Comparison of ENCODE assay signal across 9 cellular contexts in the genomic region with DNA sequence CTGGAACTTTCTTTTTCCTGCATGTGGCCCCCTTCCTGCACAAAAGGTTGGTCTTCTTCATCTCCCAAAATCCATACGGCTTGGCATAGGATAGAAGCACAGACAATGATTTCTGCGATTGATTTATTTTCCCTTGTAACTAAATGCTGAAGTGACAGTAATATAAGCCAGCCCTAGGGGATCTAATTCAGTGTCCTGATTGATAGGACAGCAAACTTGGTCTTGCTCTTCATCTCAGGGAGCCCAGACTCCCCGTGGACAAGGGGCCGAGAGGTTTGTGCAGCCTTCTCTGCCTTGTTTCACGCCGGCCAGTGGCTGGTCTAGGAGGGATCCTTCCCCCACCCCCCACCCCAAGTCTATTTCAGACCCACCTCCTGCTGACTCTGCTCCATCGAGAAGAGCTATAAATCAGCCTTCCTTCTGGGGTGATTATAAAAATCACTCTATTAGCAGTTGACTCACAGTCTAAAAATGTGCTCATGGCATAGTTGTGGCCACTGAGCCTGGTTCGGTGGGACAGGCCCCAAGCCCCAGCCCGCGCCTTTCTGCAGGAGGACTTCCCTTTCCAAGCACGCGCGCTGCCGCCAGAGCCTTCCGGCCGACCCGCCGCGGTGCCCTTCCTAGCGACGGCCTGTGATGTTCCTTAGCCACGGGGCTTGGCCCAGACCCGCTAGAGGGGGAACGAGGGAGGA.
DNase-seq lines count a peak whose midpoint lies in the region; ATAC-seq and TF ChIP-seq lines count a peak whose summit lies in the region.
"Had no signal": no experiment of that assay in that cellular context is flagged by ENCODE, and none has a peak within 500 bp of the region (broad histone marks: within the 10 kb centered on the region; RNA-seq: fewer than 3 reads in every experiment).

No MANE protein-coding gene starts in this region.

- H2AFZ ChIP-seq in GM23338, result no peak overlapping the region

- H3K4me3 Mint-ChIP-seq in GM23338, result no peak overlapping the region
- H3K4me3 Mint-ChIP-seq: activated naive CD8-positive, alpha-beta T cell treated with anti-CD3 and anti-CD28 coated beads for 36 hours had no signal

- H3F3A ChIP-seq in GM23338 (replicated peaks; ENCODE audit: low read depth), result no peaks in the 10 kb centered on the region

- 0 out of 2 replicates have a peak, but pooled peaks cover 3% of the 10 kb centered on the region for H3K4me1 ChIP-seq in HEK293 (ENCODE audit: control insufficient read depth, insufficient read depth, low read length)
- no peaks in the 10 kb centered on the region for H3K4me1 ChIP-seq in right cardiac atrium (ENCODE audit: control insufficient read depth, insufficient read depth, low read length)
- H3K4me1 ChIP-seq in GM23338 (ENCODE audit: insufficient read depth), result no peaks in the 10 kb centered on the region

- H3K27me3 ChIP-seq in right cardiac atrium (ENCODE audit: control insufficient read depth, insufficient read depth) (no peaks in the 10 kb centered on the region), GM23338 (ENCODE audit: insufficient read depth) (no peaks in the 10 kb centered on the region)

- TF ChIP-seq CTCF in HEK293 (tag by site-specific recombination; IDR thresholded peaks at IDR 0.05), result no peak
- TF ChIP-seq CTCF in GM23338 (conservative IDR thresholded peaks at IDR 0.05; ENCODE audit: low read depth in 2 of 2), result no peak

- POLR2A ChIA-PET in HEK293 (lab: Yijun Ruan, JAX), result interaction anchor here (1.0 to 2.0 kb wide), 4 partner anchors 11 to 89 kb away, joined by 3 to 10 read pairs (median 4); no protein-coding TSS in a partner anchor

- H3K9me2 ChIP-seq in GM23338 (ENCODE audit: insufficient read depth), result no peaks in the 10 kb centered on the region

- H3K79me2 ChIP-seq in GM23338 (replicated peaks; ENCODE audit: insufficient read depth), result no peaks in the 10 kb centered on the region

- peaks cover 7% of the 10 kb centered on the region for H3K27me3 Mint-ChIP-seq in GM23338 (ENCODE audit: insufficient read depth, low read depth, poor library complexity)

- H3K27ac ChIP-seq in HEK293 (ENCODE audit: extremely low read depth, low read depth, low read length) (no peak overlapping the region; the same call in 1 of the 2 replicates), right cardiac atrium (ENCODE audit: low read length) (no peak overlapping the region), GM23338 (ENCODE audit: low read depth) (no peak overlapping the region)

- H3K36me3 ChIP-seq in HEK293 (ENCODE audit: control insufficient read depth in 2 of 2, insufficient read depth in 1 of 2, low read length in 2 of 2) (no peaks in the 10 kb centered on the region), GM23338 (ENCODE audit: insufficient read depth) (no peaks in the 10 kb centered on the region)

- no peak overlapping the region for H3K4me3 ChIP-seq in HEK293 (ENCODE audit: low read depth, low read length)
- H3K4me3 ChIP-seq in right cardiac atrium (ENCODE audit: low read length), result no peak overlapping the region
- H3K4me3 ChIP-seq in GM23338, result no peak overlapping the region

- CTCF ChIA-PET in HEK293 (lab: Yijun Ruan, JAX), result interaction anchor here (0.6 to 2.0 kb wide), 6 partner anchors 11 to 384 kb away, joined by 3 to 7 read pairs (median 3); no protein-coding TSS in a partner anchor

- H3K27ac Mint-ChIP-seq in GM23338, result no peak overlapping the region
- H3K27ac Mint-ChIP-seq: activated naive CD8-positive, alpha-beta T cell treated with anti-CD3 and anti-CD28 coated beads for 36 hours had no signal

- H3K9me3 ChIP-seq in HEK293 (ENCODE audit: control insufficient read depth, insufficient read depth, low read depth, low read length) (no peaks in the 10 kb centered on the region), right cardiac atrium (ENCODE audit: control insufficient read depth, low read length) (no peaks in the 10 kb centered on the region)

- H3K4me2 ChIP-seq in GM23338, result no peak overlapping the region

- intact Hi-C loops in right cardiac atrium (cut with DNase I), result no loop called here

- H3K9me3 Mint-ChIP-seq in GM23338, result peaks cover 3% of the 10 kb centered on the region; the same call in 1 of the 3 replicates
- H3K9me3 Mint-ChIP-seq: activated naive CD8-positive, alpha-beta T cell treated with anti-CD3 and anti-CD28 coated beads for 36 hours had no signal

- H3K4me1 Mint-ChIP-seq in GM23338, result no peaks in the 10 kb centered on the region; the same call in 2 of the 3 replicates
- H3K4me1 Mint-ChIP-seq: activated naive CD8-positive, alpha-beta T cell treated with anti-CD3 and anti-CD28 coated beads for 36 hours had no signal

- 0 out of 3 replicates have a peak, but pooled peaks cover 2% of the 10 kb centered on the region for H3K36me3 Mint-ChIP-seq in GM23338 (ENCODE audit: low read depth)
- H3K36me3 Mint-ChIP-seq: activated naive CD8-positive, alpha-beta T cell treated with anti-CD3 and anti-CD28 coated beads for 36 hours had no signal

- DNase-seq in T1000 (lab: John Stamatoyannopoulos, UW) (peak; percentile 82), right cardiac atrium (peak; percentile 61 to 89 (median 85)), smooth muscle cell of the brain vasculature (ENCODE audit: low read depth, low spot score) (peak; percentile 62), HuH-7.5 (ENCODE audit: low spot score) (no peak), GM23338 (ENCODE audit: low spot score) (no peak)
- DNase-seq: activated naive CD8-positive, alpha-beta T cell treated with anti-CD3 and anti-CD28 coated beads for 36 hours had no signal

- ATAC-seq in right cardiac atrium (peak; percentile 41 to 49), GM19324 (IDR thresholded peaks at IDR 0.05; ENCODE audit: low FRiP score, unreplicated experiment) (no peak), HG03175 (IDR thresholded peaks at IDR 0.05; ENCODE audit: unreplicated experiment) (no peak), GM23338 (no peak)

- WGBS in right cardiac atrium, result 36% methylated on average over 24 of the region's 24 CpGs

- no peaks in the 10 kb centered on the region for H4K20me1 ChIP-seq in GM23338 (replicated peaks; ENCODE audit: insufficient read depth)

TF ChIP-seq in HEK293, 187 proteins besides CTCF, POLR2A, EP300 and RAD21 (continues in another document):
- TF ChIP-seq AEBP2 (tag by site-specific recombination; IDR thresholded peaks at IDR 0.05; ENCODE audit: borderline replicate concordance), result no peak
- no peak for TF ChIP-seq ZNF837 (tag by site-specific recombination; IDR thresholded peaks at IDR 0.05)
- no peak for TF ChIP-seq SCRT2 (tag by site-specific recombination; IDR thresholded peaks at IDR 0.05)
- no peak for TF ChIP-seq KLF8 (tag by site-specific recombination; IDR thresholded peaks at IDR 0.05)
- no peak for TF ChIP-seq ZNF449 (tag by site-specific recombination; IDR thresholded peaks at IDR 0.05)
- TF ChIP-seq ZNF670 (tag by site-specific recombination; IDR thresholded peaks at IDR 0.05; ENCODE audit: low read depth), result no peak

TF ChIP-seq in GM23338, 12 proteins besides CTCF, POLR2A, EP300 and RAD21 (continues in another document):
- no peak for TF ChIP-seq NANOG (IDR thresholded peaks at IDR 0.05; ENCODE audit: borderline replicate concordance)
- TF ChIP-seq STAT1 (IDR thresholded peaks at IDR 0.05; ENCODE audit: unreplicated experiment), result no peak
- no peak for TF ChIP-seq ZNF331 (CRISPR knock-in tag; IDR thresholded peaks at IDR 0.05; ENCODE audit: low read depth)

Comparison
In these comparisons a context has a peak if more than half of its experiments do, and no peak if none do; other contexts are left out.
1. DNase-seq: peak in T1000 (single experiment), right cardiac atrium (3 of 3) and smooth muscle cell of the brain vasculature (single experiment); none in HuH-7.5 (single experiment) and GM23338 (single experiment).
2. ATAC-seq: peak in right cardiac atrium (2 of 2); none in GM19324 (single experiment), HG03175 (single experiment) and GM23338 (single experiment).